In the genomic region with DNA sequence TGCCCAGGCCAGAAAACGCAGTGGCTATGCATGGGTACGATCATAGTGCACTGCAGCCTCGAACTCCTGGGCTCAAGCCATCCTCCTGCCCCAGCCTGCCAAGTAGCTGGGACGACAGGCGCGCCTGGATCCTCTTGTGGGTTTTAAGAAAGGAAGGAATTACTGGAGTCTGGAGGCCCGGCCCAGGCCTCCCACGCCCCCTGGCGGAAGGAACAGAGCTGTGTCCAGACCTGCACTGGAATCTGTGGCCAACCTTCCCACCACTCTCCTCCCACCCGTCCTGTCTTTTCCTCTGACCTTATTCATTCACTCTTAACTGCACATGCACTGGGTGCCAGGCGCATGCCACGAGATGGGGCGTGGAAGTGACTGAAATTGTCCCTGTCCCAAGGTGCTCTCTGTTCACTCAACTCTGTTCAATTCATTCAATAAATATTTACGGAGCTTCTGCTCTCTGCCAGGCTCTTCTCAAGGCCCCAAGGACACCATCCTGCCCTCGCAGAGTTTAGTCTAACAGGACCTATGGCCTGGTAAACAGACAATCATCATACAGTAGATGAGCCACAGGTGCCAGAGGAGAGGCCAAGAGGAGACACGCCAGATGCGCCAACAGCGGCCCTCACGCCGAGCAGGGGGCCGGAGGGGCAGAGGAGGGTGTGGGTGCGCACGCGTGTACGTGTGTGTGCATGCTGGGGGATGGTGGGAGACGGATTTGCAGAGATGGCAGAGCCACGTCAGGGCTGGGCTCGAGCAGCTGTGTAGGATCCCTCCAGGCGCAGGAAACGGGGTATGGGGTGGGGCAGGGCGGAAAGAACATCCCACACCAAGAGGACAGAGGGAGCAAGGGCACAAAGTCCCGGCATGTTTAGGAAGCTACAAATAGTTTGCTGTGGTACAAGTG, we compare ENCODE assay signal across 2 cellular contexts.
TF ChIP-seq lines count a peak whose summit lies in the region.

No MANE protein-coding gene starts in this region.

TF ChIP-seq in IMR-90, 13 proteins besides CTCF, POLR2A, EP300 and RAD21:
- TF ChIP-seq SMC3 (IDR thresholded peaks at IDR 0.05; ENCODE audit: low read depth, low read length) = peak; percentile 81
- no peak for TF ChIP-seq MXI1 (IDR thresholded peaks at IDR 0.05; ENCODE audit: borderline replicate concordance, low read depth, low read length)
- no peak for TF ChIP-seq BHLHE40 (IDR thresholded peaks at IDR 0.05; ENCODE audit: low read depth, low read length)
- no peak for TF ChIP-seq RCOR1 (IDR thresholded peaks at IDR 0.05; ENCODE audit: insufficient replicate concordance, low read length)
- no peak for TF ChIP-seq FOS (IDR thresholded peaks at IDR 0.05; ENCODE audit: low read depth, low read length)

TF ChIP-seq in neural cell, 6 proteins besides CTCF, POLR2A, EP300 and RAD21:
- TF ChIP-seq MXI1 (conservative IDR thresholded peaks at IDR 0.05; ENCODE audit: poor library complexity, severe bottlenecking) = no peak
- peak; percentile 35 for TF ChIP-seq SMC3 (conservative IDR thresholded peaks at IDR 0.05; ENCODE audit: poor library complexity)
- no peak for TF ChIP-seq EZH2 (IDR thresholded peaks at IDR 0.05; ENCODE audit: borderline replicate concordance, insufficient read depth, low read length, poor library complexity, severe bottlenecking)
- no peak for TF ChIP-seq TAF1 (IDR thresholded peaks at IDR 0.05; ENCODE audit: low read depth)
